In the genomic region with DNA sequence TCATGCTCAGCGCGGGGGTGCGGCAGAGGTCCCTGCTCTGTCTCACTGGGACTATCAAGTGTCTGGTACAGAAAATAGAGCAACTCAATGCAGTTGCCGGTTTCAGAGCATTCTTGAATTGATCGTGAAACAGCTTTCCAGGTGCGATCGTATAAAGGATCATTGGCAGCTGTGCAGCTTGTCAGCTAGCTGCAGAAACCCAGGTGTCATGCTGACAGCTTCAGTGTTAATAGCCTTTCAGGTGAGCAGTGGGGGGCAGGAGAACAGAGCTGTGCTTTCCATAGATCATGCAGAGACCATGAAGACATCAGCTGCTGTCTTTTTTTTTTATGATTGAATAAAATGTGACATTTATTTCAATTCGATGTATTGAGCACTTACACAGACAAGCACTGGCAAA, we compare ENCODE assay signal across 15 cellular contexts.
DNase-seq lines count a peak whose midpoint lies in the region; ATAC-seq and TF ChIP-seq lines count a peak whose summit lies in the region.
"Had no signal": no experiment of that assay in that cellular context is flagged by ENCODE, and none has a peak within 500 bp of the region (broad histone marks: within the 10 kb centered on the region; RNA-seq: fewer than 3 reads in every experiment).

No MANE protein-coding gene starts in this region.

- H3K4me1 Mint-ChIP-seq in progenitor cell of endocrine pancreas (ENCODE audit: low read depth): peaks cover 5% of the 10 kb centered on the region
- H3K4me1 Mint-ChIP-seq in activated T-cell treated with anti-CD3 and anti-CD28 coated beads, Interleukin-2, amount 50 U/mL, for 24 hours (ENCODE audit: low read depth): no peaks in the 10 kb centered on the region

- H3K18ac ChIP-seq in neuronal stem cell (ENCODE audit: low read length): no peak overlapping the region

- 0 out of 2 replicates have a peak overlapping the region, but pooled peaks have one; percentile 12 for H2AFZ ChIP-seq in MM.1S (ENCODE audit: low read length)
- H2AFZ ChIP-seq in neuronal stem cell (ENCODE audit: low read length): no peak overlapping the region

- no peaks in the 10 kb centered on the region for H3K9me2 ChIP-seq in MM.1S (replicated peaks; ENCODE audit: insufficient read depth, low read length)

- no peak overlapping the region for H2BK12ac ChIP-seq in neuronal stem cell (ENCODE audit: low read length)

- no peak overlapping the region for H2BK120ac ChIP-seq in neuronal stem cell (ENCODE audit: low read depth, low read length)

- TF ChIP-seq CTCF in MM.1S (IDR thresholded peaks at IDR 0.05; ENCODE audit: low read length): no peak
- no peak for TF ChIP-seq CTCF in progenitor cell of endocrine pancreas (IDR thresholded peaks at IDR 0.05; ENCODE audit: unreplicated experiment)

- no peaks in the 10 kb centered on the region for H3K27me3 ChIP-seq in MM.1S (replicated peaks; ENCODE audit: insufficient read depth, low read length)
- H3K27me3 ChIP-seq in iPS-18a (ENCODE audit: control insufficient read depth, insufficient read depth, low read length): no peaks in the 10 kb centered on the region
- H3K27me3 ChIP-seq in neuronal stem cell (ENCODE audit: control insufficient read depth in 3 of 3, insufficient read depth in 3 of 3, low read depth in 1 of 3, low read length in 3 of 3): no peaks in the 10 kb centered on the region
- H3K27me3 ChIP-seq: BLaER1, SJSA1 had no signal

- no peak overlapping the region for H4K8ac ChIP-seq in neuronal stem cell (ENCODE audit: low read depth, low read length)

- H2AK5ac ChIP-seq in neuronal stem cell (ENCODE audit: low read depth, low read length): no peak overlapping the region

- DNase-seq in MM.1S (peak; percentile 70), NCI-H146 treated with DMSO at 0.1 percent for 48 hours (lab: John Stamatoyannopoulos, UW; ENCODE audit: unreplicated experiment) (peak; percentile 76), NCI-H748 treated with DMSO at 0.1 percent for 48 hours (lab: John Stamatoyannopoulos, UW) (peak; percentile 40), progenitor cell of endocrine pancreas (ENCODE audit: low spot score, unreplicated experiment) (no peak), neuronal stem cell (ENCODE audit: low spot score) (no peak)
- DNase-seq in activated T-cell treated with anti-CD3 and anti-CD28 coated beads, Interleukin-2, amount 50 U/mL, for 24 hours: no peak
- DNase-seq: NCI-H2029 treated with DMSO at 0.1 percent for 48 hours, OCI-M1, SW 1271 had no signal

- H3K4me1 ChIP-seq in MM.1S (ENCODE audit: low read length) (peaks cover 42% of the 10 kb centered on the region), iPS-18a (ENCODE audit: control insufficient read depth, low read depth, low read length) (peaks cover 42% of the 10 kb centered on the region), neuronal stem cell (ENCODE audit: control insufficient read depth in 2 of 2, insufficient read depth in 1 of 2, low read depth in 1 of 2, low read length in 2 of 2) (no peaks in the 10 kb centered on the region)
- H3K4me1 ChIP-seq: SJSA1 had no signal

- no peak for ATAC-seq in GM21360 (IDR thresholded peaks at IDR 0.05; ENCODE audit: unreplicated experiment)
- ATAC-seq: HCT116 had no signal

- no peak overlapping the region for H2BK15ac ChIP-seq in neuronal stem cell (ENCODE audit: low read length)

- H3K36me3 Mint-ChIP-seq in progenitor cell of endocrine pancreas (ENCODE audit: insufficient read depth): no peaks in the 10 kb centered on the region
- no peaks in the 10 kb centered on the region for H3K36me3 Mint-ChIP-seq in activated T-cell treated with anti-CD3 and anti-CD28 coated beads, Interleukin-2, amount 50 U/mL, for 24 hours (ENCODE audit: low read depth)

- 0 out of 2 replicates have a peak overlapping the region, but pooled peaks have one; percentile 9 for H3K4me3 ChIP-seq in MM.1S (ENCODE audit: low read length)
- peak overlapping the region; percentile 23 for H3K4me3 ChIP-seq in iPS-18a (ENCODE audit: low read length)
- no peak overlapping the region for H3K4me3 ChIP-seq in neuronal stem cell (ENCODE audit: low read length in 2 of 2)
- H3K4me3 ChIP-seq: BLaER1, SJSA1 had no signal

- H3K9me3 ChIP-seq in MM.1S (replicated peaks; ENCODE audit: insufficient read depth, low read length) (no peaks in the 10 kb centered on the region), iPS-18a (ENCODE audit: control insufficient read depth, low read depth, low read length) (no peaks in the 10 kb centered on the region), neuronal stem cell (replicated peaks in 1 of 2; ENCODE audit: control insufficient read depth in 2 of 2, insufficient read depth in 1 of 2, low read depth in 1 of 2, low read length in 2 of 2) (no peaks in the 10 kb centered on the region)
- H3K9me3 ChIP-seq: BLaER1, SJSA1 had no signal

- H3K27ac Mint-ChIP-seq in progenitor cell of endocrine pancreas: no peak overlapping the region
- no peak overlapping the region for H3K27ac Mint-ChIP-seq in activated T-cell treated with anti-CD3 and anti-CD28 coated beads, Interleukin-2, amount 50 U/mL, for 24 hours
- H3K27ac Mint-ChIP-seq: T-helper 2 cell treated with Interferon-gamma antibody and Interleukin-4, amounts not matched to agents 5 μg/mL and 100 μg/mL, for 36 hours had no signal

- H3K4ac ChIP-seq in neuronal stem cell (ENCODE audit: low read length): no peak overlapping the region

- H3K9ac ChIP-seq in MM.1S (ENCODE audit: low read length): peak overlapping the region; percentile 51; the same call in 1 of the 2 replicates
- H3K9ac ChIP-seq in iPS-18a (ENCODE audit: low read length): no peak overlapping the region
- no peak overlapping the region for H3K9ac ChIP-seq in neuronal stem cell (ENCODE audit: low read depth, low read length, poor library complexity)
- H3K9ac ChIP-seq: BLaER1 had no signal

- H3F3A ChIP-seq in MM.1S (ENCODE audit: insufficient read depth, low read length): peaks cover 9% of the 10 kb centered on the region

- no CpG with 5 or more reads among the region's 8 CpGs for WGBS in neuronal stem cell (ENCODE audit: extremely low coverage in 2 of 2, insufficient read length in 2 of 2, insufficient replicate concordance in 1 of 2), 2 donors

- no peak overlapping the region for H4K91ac ChIP-seq in neuronal stem cell (ENCODE audit: low read depth, low read length, poor library complexity)

- no peak overlapping the region for H2BK5ac ChIP-seq in neuronal stem cell (ENCODE audit: low read length)

- H3K23ac ChIP-seq in neuronal stem cell (ENCODE audit: low read depth, low read length, poor library complexity): no peak overlapping the region

- H3K14ac ChIP-seq in neuronal stem cell (ENCODE audit: low read length): no peak overlapping the region

- H3K4me3 Mint-ChIP-seq in progenitor cell of endocrine pancreas (ENCODE audit: low read depth): no peak overlapping the region
- H3K4me3 Mint-ChIP-seq in activated T-cell treated with anti-CD3 and anti-CD28 coated beads, Interleukin-2, amount 50 U/mL, for 24 hours: no peak overlapping the region
- H3K4me3 Mint-ChIP-seq: T-helper 2 cell treated with Interferon-gamma antibody and Interleukin-4, amounts not matched to agents 5 μg/mL and 100 μg/mL, for 36 hours had no signal

- H3K27me3 Mint-ChIP-seq in progenitor cell of endocrine pancreas: peaks cover 12% of the 10 kb centered on the region
- no peaks in the 10 kb centered on the region for H3K27me3 Mint-ChIP-seq in activated T-cell treated with anti-CD3 and anti-CD28 coated beads, Interleukin-2, amount 50 U/mL, for 24 hours

- H3K9me3 Mint-ChIP-seq in progenitor cell of endocrine pancreas (ENCODE audit: low read depth): no peaks in the 10 kb centered on the region
- H3K9me3 Mint-ChIP-seq in activated T-cell treated with anti-CD3 and anti-CD28 coated beads, Interleukin-2, amount 50 U/mL, for 24 hours: peaks cover 14% of the 10 kb centered on the region

- H3K27ac ChIP-seq in MM.1S (ENCODE audit: low read length): peak overlapping the region; percentile 85; the same call in 1 of the 2 replicates
- no peak overlapping the region for H3K27ac ChIP-seq in iPS-18a (ENCODE audit: low read length)
- no peak overlapping the region for H3K27ac ChIP-seq in neuronal stem cell (replicated peaks; ENCODE audit: low read length)
- H3K27ac ChIP-seq: BLaER1, SJSA1 had no signal

- no peaks in the 10 kb centered on the region for H3K79me2 ChIP-seq in MM.1S (ENCODE audit: low read length)

- H3K36me3 ChIP-seq in MM.1S (replicated peaks; ENCODE audit: insufficient read depth, low read length): no peaks in the 10 kb centered on the region
- no peaks in the 10 kb centered on the region for H3K36me3 ChIP-seq in iPS-18a (ENCODE audit: control insufficient read depth, low read depth, low read length)
- H3K36me3 ChIP-seq in neuronal stem cell (replicated peaks in 1 of 2; ENCODE audit: control insufficient read depth in 2 of 2, insufficient read depth in 2 of 2, low read length in 2 of 2): no peaks in the 10 kb centered on the region
- H3K36me3 ChIP-seq: BLaER1, SJSA1 had no signal

- no peaks in the 10 kb centered on the region for H4K20me1 ChIP-seq in MM.1S (ENCODE audit: insufficient read depth, low read length)
- H4K20me1 ChIP-seq: BLaER1 had no signal

- peak overlapping the region; percentile 56 for H3K4me2 ChIP-seq in MM.1S (ENCODE audit: low read depth, low read length)
- no peak overlapping the region for H3K4me2 ChIP-seq in neuronal stem cell (ENCODE audit: insufficient read depth, low read length, poor library complexity, severe bottlenecking)
- H3K4me2 ChIP-seq: BLaER1 had no signal

- no peaks in the 10 kb centered on the region for H3K79me1 ChIP-seq in neuronal stem cell (ENCODE audit: low read depth, low read length)

Comparison
In these comparisons a context has a peak if more than half of its experiments do, and no peak if none do; other contexts are left out.
1. DNase-seq: peak in MM.1S (single experiment), NCI-H146 treated with DMSO at 0.1 percent for 48 hours (single experiment) and NCI-H748 treated with DMSO at 0.1 percent for 48 hours (single experiment); none in progenitor cell of endocrine pancreas (single experiment), neuronal stem cell (single experiment) and activated T-cell treated with anti-CD3 and anti-CD28 coated beads, Interleukin-2, amount 50 U/mL, for 24 hours (single experiment).
2. H3K4me3 ChIP-seq: peak in MM.1S (single experiment) and iPS-18a (single experiment); none in neuronal stem cell (0 of 2).